Comparison of ENCODE assay signal across 23 cellular contexts in the genomic region with DNA sequence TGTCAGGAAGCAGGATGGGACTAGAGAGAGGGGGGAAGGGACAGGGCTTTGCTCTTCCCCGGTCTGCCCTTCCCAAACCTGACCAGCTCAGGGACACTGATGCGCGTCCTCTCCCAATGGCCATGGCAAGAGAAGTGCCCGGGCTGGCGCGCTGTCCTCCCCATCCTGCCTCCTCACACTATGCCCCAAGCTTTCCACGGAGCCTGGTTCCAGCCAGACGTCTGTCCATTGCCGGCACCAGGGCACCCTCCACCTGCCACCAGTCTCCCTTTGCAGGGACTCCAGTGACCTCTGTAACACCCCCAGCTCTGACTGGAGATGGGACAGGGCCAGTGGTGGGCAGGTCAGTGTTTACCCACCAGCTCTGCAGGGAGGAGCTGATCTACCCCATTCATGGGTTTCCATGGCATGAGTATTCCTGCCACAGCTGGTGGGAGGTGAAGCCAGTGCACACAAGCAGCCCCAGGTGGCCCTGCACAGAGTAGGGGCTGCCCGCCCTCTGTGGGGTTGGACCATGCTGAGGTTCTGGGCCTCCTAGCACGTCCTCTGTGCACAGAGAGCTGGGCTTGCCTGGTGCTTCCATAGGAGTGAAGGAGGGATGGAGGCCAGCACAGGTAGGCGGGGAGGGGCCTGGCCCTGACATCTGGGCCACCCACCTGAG.
"Had no signal": no experiment of that assay in that cellular context is flagged by ENCODE, and none has a peak within 500 bp of the region (broad histone marks: within the 10 kb centered on the region; RNA-seq: fewer than 3 reads in every experiment).

No MANE protein-coding gene starts in this region.

- H3K27me3 ChIP-seq: tibial nerve had no signal

- ATAC-seq: activated CD4-positive, alpha-beta T cell treated with anti-CD3 and anti-CD28 coated beads for 36 hours; left cardiac atrium; T-cell; WTC11 had no signal

- H3K4me1 ChIP-seq: tibial nerve had no signal

- H3K9me3 ChIP-seq: prostate gland had no signal

- H3K27ac ChIP-seq: heart right ventricle, skin epidermis, tibial nerve had no signal

- DNase-seq: activated CD4-positive, alpha-beta T cell treated with anti-CD3 and anti-CD28 coated beads for 36 hours; activated CD4-positive, alpha-beta T cell treated with anti-CD3 and anti-CD28 coated beads, Interleukin-2, amount 50 U/mL, for 4 hours; activated CD8-positive, alpha-beta memory T cell treated with anti-CD3 and anti-CD28 coated beads for 24 hours; activated CD8-positive, alpha-beta memory T cell treated with anti-CD3 and anti-CD28 coated beads, Interleukin-2, amount 50 U/mL, for 4 hours; activated naive CD4-positive, alpha-beta T cell; activated T-cell treated with anti-CD3 and anti-CD28 coated beads, Interleukin-2, amount 50 U/mL, for 24 hours; amniotic stem cell; effector CD4-positive, alpha-beta T cell; foreskin fibroblast; heart right ventricle; islet precursor cell; left cardiac atrium; mesenchymal stem cell; naive B cell; stimulated activated CD4-positive, alpha-beta T cell treated with anti-CD3 and anti-CD28 coated beads, Interleukin-2, amount 100 ng/mL, for 48 hours; stimulated activated CD8-positive, alpha-beta memory T cell treated with anti-CD3 and anti-CD28 coated beads, Interleukin-4, amount 100 ng/mL, for 48 hours; stimulated activated naive CD4-positive, alpha-beta T cell; substantia nigra; T-cell had no signal

- H3K36me3 ChIP-seq: prostate gland had no signal

- H3K4me3 ChIP-seq: heart right ventricle, prostate gland, skin epidermis, tibial nerve had no signal
